In genomic region chr12:63944586-63945228, GRCh38 we compare ENCODE assay signal across 18 cellular contexts.
DNase-seq lines count a peak whose midpoint lies in the region; ATAC-seq and TF ChIP-seq lines count a peak whose summit lies in the region.
"Had no signal": no experiment of that assay in that cellular context is flagged by ENCODE, and none has a peak within 500 bp of the region (broad histone marks: within the 10 kb centered on the region; RNA-seq: fewer than 3 reads in every experiment).

No MANE protein-coding gene starts in this region.

- H3K9ac ChIP-seq in parathyroid adenoma: no peak overlapping the region

- peak overlapping the region; percentile 22 for H3K4me2 ChIP-seq in parathyroid adenoma (ENCODE audit: low read length)

- no peak overlapping the region for H3K27ac ChIP-seq in Panc1 (ENCODE audit: low read length)
- H3K27ac ChIP-seq in heart left ventricle: peak overlapping the region in 1 of 12 donors; percentile 42
- H3K27ac ChIP-seq in parathyroid adenoma: peak overlapping the region; percentile 17
- H3K27ac ChIP-seq: gastrocnemius medialis had no signal

- no peak for TF ChIP-seq POLR2A in heart left ventricle (IDR thresholded peaks at IDR 0.05)

- H3K79me2 ChIP-seq in parathyroid adenoma: no peaks in the 10 kb centered on the region

- H3K4me1 ChIP-seq in Panc1 (ENCODE audit: control insufficient read depth, insufficient read depth, low read length): peaks cover 24% of the 10 kb centered on the region
- peaks cover 0 to 56% (median 16%) of the 10 kb centered on the region in 12 donors for H3K4me1 ChIP-seq in heart left ventricle
- peaks cover 20% of the 10 kb centered on the region for H3K4me1 ChIP-seq in parathyroid adenoma
- peaks cover 19% of the 10 kb centered on the region for H3K4me1 ChIP-seq in HAP-1
- H3K4me1 ChIP-seq: gastrocnemius medialis had no signal

- in situ Hi-C loops in G401 (cut with HindIII; ENCODE audit: low sequenced_read_pairs) (no loop called here), Panc1 (cut with HindIII; ENCODE audit: low pct_unique_long_range_greater_than_20kb, low sequenced_read_pairs) (no loop called here), HAP-1 (cut with MboI; ENCODE audit: low sequenced_read_pairs) (no loop called here)

- no peaks in the 10 kb centered on the region for H3K27me3 ChIP-seq in Panc1 (ENCODE audit: control insufficient read depth, insufficient read depth, low read length)
- H3K27me3 ChIP-seq in heart left ventricle: no peaks in the 10 kb centered on the region
- H3K27me3 ChIP-seq in parathyroid adenoma (ENCODE audit: control insufficient read depth, insufficient read depth, low read length): no peaks in the 10 kb centered on the region
- no peaks in the 10 kb centered on the region for H3K27me3 ChIP-seq in HAP-1 (ENCODE audit: low read depth)
- H3K27me3 ChIP-seq: gastrocnemius medialis had no signal

- POLR2A ChIA-PET in Panc1 (lab: Charles Lee): interaction anchor here (0.6 kb wide), 1 partner anchor 16 kb away, joined by 6 read pairs; no protein-coding TSS in a partner anchor

- no TSS peak for BruUV-seq in Panc1 (replicated peaks; lab: Mats Ljungman, UMichigan)

- WGBS in heart left ventricle, 4 donors: 59 to 67% (median 64%) methylated on average over 5 of the region's 5 CpGs

- CTCF ChIA-PET in Panc1 (lab: Charles Lee): no interaction called here

- no peaks in the 10 kb centered on the region for H3K9me3 ChIP-seq in Panc1 (ENCODE audit: control insufficient read depth, insufficient read depth, low read depth, low read length)
- H3K9me3 ChIP-seq in heart left ventricle: peaks cover 0 to 4% (median 0%) of the 10 kb centered on the region in 12 donors
- H3K9me3 ChIP-seq in parathyroid adenoma (ENCODE audit: control insufficient read depth, low read length): no peaks in the 10 kb centered on the region
- H3K9me3 ChIP-seq in HAP-1: no peaks in the 10 kb centered on the region
- H3K9me3 ChIP-seq: gastrocnemius medialis had no signal

- H3K4me3 ChIP-seq in Panc1 (ENCODE audit: low read depth in 2 of 2, low read length in 2 of 2): no peak overlapping the region
- no peak overlapping the region for H3K4me3 ChIP-seq in heart left ventricle
- H3K4me3 ChIP-seq in parathyroid adenoma (ENCODE audit: low read depth, low read length): no peak overlapping the region
- H3K4me3 ChIP-seq in HAP-1: no peak overlapping the region
- H3K4me3 ChIP-seq: gastrocnemius medialis had no signal

- TF ChIP-seq CTCF in Panc1 (IDR thresholded peaks at IDR 0.05) (no peak), heart left ventricle (IDR thresholded peaks at IDR 0.05) (no peak), parathyroid adenoma (IDR thresholded peaks at IDR 0.05) (no peak)

- H3K36me3 ChIP-seq in Panc1 (ENCODE audit: control insufficient read depth, insufficient read depth, low read length): no peaks in the 10 kb centered on the region
- no peaks in the 10 kb centered on the region for H3K36me3 ChIP-seq in heart left ventricle
- H3K36me3 ChIP-seq in parathyroid adenoma (ENCODE audit: control insufficient read depth, insufficient read depth, low read length): no peaks in the 10 kb centered on the region
- no peaks in the 10 kb centered on the region for H3K36me3 ChIP-seq in HAP-1 (replicated peaks)
- H3K36me3 ChIP-seq: gastrocnemius medialis had no signal

- DNase-seq in G401 (ENCODE audit: low spot score) (peak; percentile 32), Panc1 (ENCODE audit: low read depth, low spot score) (no peak), heart left ventricle (no peak), HAP-1 (ENCODE audit: low spot score in 2 of 2) (no peak)
- DNase-seq in activated CD8-positive, alpha-beta memory T cell treated with anti-CD3 and anti-CD28 coated beads, Interleukin-2, amount 50 U/mL, for 4 hours: no peak
- DNase-seq in activated effector memory CD4-positive, alpha-beta T cell treated with Interleukin-2 at 50 U/mL for 16 hours: no peak
- DNase-seq: activated CD4-positive, alpha-beta memory T cell treated with anti-CD3 and anti-CD28 coated beads, Interleukin-2, amount 10 ng/mL, durations not matched to agents 7 days and 5 days; activated gamma-delta T cell; DND-41; endodermal cell; gastrocnemius medialis; islet precursor cell; NCI-H1436 treated with DMSO at 0.1 percent for 48 hours; NCI-H510A treated with DMSO at 0.1 percent for 48 hours; SIG-M5; stimulated activated CD4-positive, alpha-beta T cell treated with anti-CD3 and anti-CD28 coated beads, Interleukin-2, amount 100 ng/mL, for 48 hours had no signal

- ATAC-seq in Panc1 (peak; percentile 48), heart left ventricle (peak; percentile 26 to 51 (median 42)), HG03439 (IDR thresholded peaks at IDR 0.05; ENCODE audit: unreplicated experiment) (no peak)
- ATAC-seq: gastrocnemius medialis had no signal

- H2AFZ ChIP-seq in parathyroid adenoma: no peak overlapping the region

- intact Hi-C loops in Panc1 (cut with micrococcal nuclease; ENCODE audit: unreplicated experiment): no loop called here
- intact Hi-C loops in heart left ventricle (cut with DNase I): loop anchor here in 2 of 10 donors (10.0 kb wide), 1 partner anchor 100 kb away; the partner anchor contains the start of gene SRGAP1 (in 2 of the 2)
